Comparison of ENCODE assay signal across 16 cellular contexts in the genomic region with DNA sequence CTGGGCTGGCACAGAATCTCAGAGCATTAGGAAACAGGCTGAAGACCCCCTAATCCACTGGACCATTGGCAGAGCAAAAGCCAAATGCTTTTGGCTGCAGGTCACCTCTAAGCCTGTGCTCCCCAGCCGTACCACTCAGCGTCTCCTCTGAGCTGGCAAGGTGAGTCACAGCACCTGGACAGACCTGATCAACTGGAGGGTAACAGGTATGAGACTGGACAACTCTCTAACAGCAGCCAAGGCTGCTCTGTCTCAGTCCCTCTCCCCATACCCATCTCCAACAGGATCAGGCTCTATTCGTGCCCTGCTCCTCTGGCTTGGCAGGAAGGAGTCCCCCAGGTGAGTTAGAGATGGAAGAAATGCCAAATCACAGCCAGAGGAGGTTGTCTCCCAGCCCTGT. TPM values are rescaled to one million over a fixed set of nuclear protein-coding genes. Genes with fewer than 3 reads are reported as not detected.
DNase-seq lines count a peak whose midpoint lies in the region; ATAC-seq, FAIRE-seq and TF ChIP-seq lines count a peak whose summit lies in the region.
"Had no signal": no experiment of that assay in that cellular context is flagged by ENCODE, and none has a peak within 500 bp of the region (broad histone marks: within the 10 kb centered on the region; RNA-seq: fewer than 3 reads in every experiment).

No MANE protein-coding gene starts in this region.

- POLR2A ChIA-PET in HepG2 (lab: Yijun Ruan, JAX): no interaction called here

- ATAC-seq in HepG2: no peak
- no peak for ATAC-seq in right lobe of liver

- H3K27me3 Mint-ChIP-seq in endodermal cell (ENCODE audit: insufficient read depth) (no peaks in the 10 kb centered on the region), neural crest cell (ENCODE audit: low read depth) (no peaks in the 10 kb centered on the region)

- TF ChIP-seq POLR2A in HepG2 (IDR thresholded peaks at IDR 0.05; ENCODE audit: insufficient read depth in 1 of 2, low read depth in 2 of 2, low read length in 2 of 2): no peak
- no peak for TF ChIP-seq POLR2A in right lobe of liver (IDR thresholded peaks at IDR 0.05)

- H3K27me3 ChIP-seq in HepG2 (ENCODE audit: control insufficient read depth in 1 of 2, insufficient read depth in 2 of 2, low read length in 2 of 2) (no peaks in the 10 kb centered on the region; a peak in 1 of 5 replicates), right lobe of liver (no peaks in the 10 kb centered on the region), endodermal cell (ENCODE audit: control insufficient read depth, insufficient read depth, low read length, poor library complexity, severe bottlenecking) (no peaks in the 10 kb centered on the region), right atrium auricular region (no peaks in the 10 kb centered on the region)
- H3K27me3 ChIP-seq: BLaER1 treated with 17β-estradiol and CSF1 and Interleukin-3, amounts not matched to agents 10 nM and 100 nM had no signal

- H3K9me3 Mint-ChIP-seq in endodermal cell (no peaks in the 10 kb centered on the region), neural crest cell (no peaks in the 10 kb centered on the region)

- peaks cover 16% of the 10 kb centered on the region for H3K4me1 ChIP-seq in HepG2 (ENCODE audit: insufficient read depth, low read length)
- H3K4me1 ChIP-seq in right lobe of liver: peaks cover 0 to 9% (median 0%) of the 10 kb centered on the region in 4 donors
- no peaks in the 10 kb centered on the region for H3K4me1 ChIP-seq in endodermal cell (ENCODE audit: control insufficient read depth, insufficient read depth, low read length)
- peaks cover 0 to 16% of the 10 kb centered on the region in 2 donors for H3K4me1 ChIP-seq in right atrium auricular region

- H3K4me1 Mint-ChIP-seq in endodermal cell (peaks cover 6% of the 10 kb centered on the region), neural crest cell (peaks cover 13% of the 10 kb centered on the region)

- no peak overlapping the region for H2AFZ ChIP-seq in HepG2 (ENCODE audit: low read length)

- no peak for DNase-seq in HepG2 (ENCODE audit: low spot score)
- DNase-seq in right lobe of liver: no peak
- peak; percentile 36 for DNase-seq in endodermal cell
- DNase-seq in neural crest cell (ENCODE audit: low read depth, low spot score): no peak
- no peak for DNase-seq in NCI-H446 treated with DMSO at 0.1 percent for 48 hours (lab: John Stamatoyannopoulos, UW)
- DNase-seq in right atrium auricular region (ENCODE audit: low spot score): no peak
- no peak for DNase-seq in T-helper 1 cell
- DNase-seq in NCI-H1048 (lab: John Stamatoyannopoulos, UW): no peak
- DNase-seq: 8988T, NCI-H1105, NCI-H1694 treated with DMSO at 0.1 percent for 48 hours, NCI-H345, NCI-H69, SHP77 had no signal

- no peak for FAIRE-seq in HepG2 (lab: Jason Lieb, UNC)
- FAIRE-seq: H1 had no signal

- peaks cover 24% of the 10 kb centered on the region for H3K79me2 ChIP-seq in HepG2 (ENCODE audit: insufficient read depth, low read length)

- H3K27ac ChIP-seq in HepG2 (ENCODE audit: extremely low read length, insufficient read depth, low read length) (no peak overlapping the region), right lobe of liver (no peak overlapping the region), endodermal cell (ENCODE audit: low read depth, low read length) (no peak overlapping the region), right atrium auricular region (no peak overlapping the region)
- H3K27ac ChIP-seq: BLaER1 treated with 17β-estradiol and CSF1 and Interleukin-3, amounts not matched to agents 10 nM and 100 nM had no signal

- H3K9ac ChIP-seq in HepG2 (ENCODE audit: insufficient read depth, low read depth, low read length) (no peak overlapping the region), endodermal cell (ENCODE audit: extremely low read depth, low read length, poor library complexity, severe bottlenecking) (no peak overlapping the region)
- H3K9ac ChIP-seq: BLaER1 treated with 17β-estradiol and CSF1 and Interleukin-3, amounts not matched to agents 10 nM and 100 nM had no signal

- TF ChIP-seq EP300 in HepG2 (IDR thresholded peaks at IDR 0.05; ENCODE audit: low read depth in 2 of 2, low read length in 2 of 2) (no peak), HepG2 (CRISPR knock-in tag; IDR thresholded peaks at IDR 0.05; ENCODE audit: borderline replicate concordance) (no peak)

- 94% methylated on average over 3 of the region's 3 CpGs for WGBS in HepG2 (ENCODE audit: low lambda C conversion rate)
- 83% methylated on average over 1 of the region's 3 CpGs for WGBS in right lobe of liver (ENCODE audit: insufficient coverage, low coverage, low lambda C conversion rate, missing lambda C conversion rate)
- 94 to 100% methylated on average over 2 to 3 of the region's 3 CpGs for WGBS in endodermal cell (ENCODE audit: insufficient coverage in 1 of 2, insufficient read length in 1 of 2), 2 experiments

- H4K20me1 ChIP-seq in HepG2 (ENCODE audit: insufficient read depth, low read length): 0 out of 2 replicates have a peak, but pooled peaks cover 5% of the 10 kb centered on the region

- TF ChIP-seq CTCF in HepG2 (CRISPR knock-in tag; IDR thresholded peaks at IDR 0.05) (no peak), right lobe of liver (IDR thresholded peaks at IDR 0.05) (no peak), endodermal cell (conservative IDR thresholded peaks at IDR 0.05) (no peak), neural crest cell (conservative IDR thresholded peaks at IDR 0.05) (no peak), right atrium auricular region (IDR thresholded peaks at IDR 0.05) (no peak)

- no peak for TF ChIP-seq RAD21 in HepG2 (CRISPR knock-in tag; IDR thresholded peaks at IDR 0.05)

- H3K4me3 Mint-ChIP-seq in endodermal cell (no peak overlapping the region), neural crest cell (peak overlapping the region; percentile 61)

- H3K36me3 Mint-ChIP-seq in endodermal cell (ENCODE audit: low read depth): peaks cover 40% of the 10 kb centered on the region
- H3K36me3 Mint-ChIP-seq in neural crest cell (ENCODE audit: low read depth): no peaks in the 10 kb centered on the region

- H3K36me3 ChIP-seq in HepG2 (replicated peaks in 1 of 2; ENCODE audit: control insufficient read depth in 1 of 2, insufficient read depth in 2 of 2, low read length in 2 of 2) (peaks cover 11 to 59% of the 10 kb centered on the region in 2 experiments), right lobe of liver (peaks cover 0 to 38% (median 8%) of the 10 kb centered on the region in 4 donors), endodermal cell (ENCODE audit: control insufficient read depth, insufficient read depth, low read length) (peaks cover 67% of the 10 kb centered on the region), right atrium auricular region (peaks cover 51% of the 10 kb centered on the region)

- CTCF ChIA-PET in HepG2 (lab: Yijun Ruan, JAX; ENCODE audit: low intra/inter-chr PET ratio, low total read pairs): no interaction called here

- in situ Hi-C loops in HepG2 (cut with HindIII; ENCODE audit: extremely low pct_ligation_motif_present, low pct_unique_long_range_greater_than_20kb): no loop called here

- no peak overlapping the region for H3K4me2 ChIP-seq in HepG2 (ENCODE audit: low read depth, low read length)
- H3K4me2 ChIP-seq: BLaER1 treated with 17β-estradiol and CSF1 and Interleukin-3, amounts not matched to agents 10 nM and 100 nM had no signal

- H3K4me3 ChIP-seq in HepG2 (replicated peaks in 1 of 3; ENCODE audit: insufficient read depth in 1 of 3, low read depth in 2 of 3, low read length in 3 of 3) (no peak overlapping the region), right lobe of liver (no peak overlapping the region), endodermal cell (ENCODE audit: low read length) (no peak overlapping the region), right atrium auricular region (no peak overlapping the region)
- H3K4me3 ChIP-seq: BLaER1 treated with 17β-estradiol and CSF1 and Interleukin-3, amounts not matched to agents 10 nM and 100 nM had no signal

- no peak overlapping the region for H3K27ac Mint-ChIP-seq in endodermal cell
- no peak overlapping the region for H3K27ac Mint-ChIP-seq in neural crest cell (ENCODE audit: unreplicated experiment)

- no TSS peak for BruUV-seq in HepG2 (replicated peaks; lab: Mats Ljungman, UMichigan)

- intact Hi-C loops in HepG2 (cut with micrococcal nuclease; ENCODE audit: unreplicated experiment) (no loop called here), right lobe of liver (cut with DNase I) (no loop called here)

- no peaks in the 10 kb centered on the region for H3K9me3 ChIP-seq in HepG2 (ENCODE audit: low read length)
- H3K9me3 ChIP-seq in right lobe of liver: no peaks in the 10 kb centered on the region
- no peaks in the 10 kb centered on the region for H3K9me3 ChIP-seq in endodermal cell (ENCODE audit: control insufficient read depth, low read length)
- no peaks in the 10 kb centered on the region for H3K9me3 ChIP-seq in right atrium auricular region
- H3K9me3 ChIP-seq: BLaER1 treated with 17β-estradiol and CSF1 and Interleukin-3, amounts not matched to agents 10 nM and 100 nM had no signal

RNA-seq across cellular contexts. Expression of gene GOLGA2, which starts 4.7 kb away (rescaled TPM):
- total RNA-seq in HepG2 (2016; rRNA removed; fragmentation: Illumina TruSeq; extraction: Trizol) (35.4 and 45.8 TPM in 2 replicates), right lobe of liver (10 to 100 TPM; 25.0 to 53.0 (median 35.5) TPM), endodermal cell (100 to 1,000 TPM in 1 of 2 donors, 10 to 100 TPM in 1; 91.9 to 101 TPM), neural crest cell (56.9 and 64.1 TPM in 2 replicates), right atrium auricular region (10 to 100 TPM; 83.3 to 91.6 TPM)
- 6.4 and 8.4 TPM in 2 replicates for total RNA-seq in HepG2 (2016; cell fraction: cytosol; rRNA removed; fragmentation: Illumina TruSeq; extraction: Trizol; ENCODE audit: low read depth)
- total RNA-seq in HepG2 (2016; cell fraction: insoluble cytoplasmic fraction; rRNA removed; fragmentation: Illumina TruSeq; extraction: Trizol): 31.1 and 49.9 TPM in 2 replicates
- total RNA-seq in HepG2 (2016; cell fraction: membrane; rRNA removed; fragmentation: Illumina TruSeq; extraction: Trizol): 10.9 and 13.1 TPM in 2 replicates
- 42.8 and 46.0 TPM in 2 replicates for total RNA-seq in HepG2 (2016; cell fraction: nucleus; rRNA removed; fragmentation: Illumina TruSeq; extraction: Trizol)
- polyA plus RNA-seq in HepG2 (2011; rRNA removed): 43.0 and 45.3 TPM in 2 replicates
- polyA plus RNA-seq in HepG2 (2011; cell fraction: cytosol; rRNA removed): 21.2 and 23.8 TPM in 2 replicates
- 61.8 and 75.6 TPM in 2 replicates for polyA plus RNA-seq in HepG2 (2011; cell fraction: nucleus; rRNA removed)
- polyA plus RNA-seq in HepG2 (2012): 38.1 and 47.2 TPM in 2 replicates
- polyA plus RNA-seq in HepG2 (2016; cell fraction: cytosol; fragmentation: Illumina TruSeq; extraction: Trizol; ENCODE audit: low read depth): 2.0 and 2.7 TPM in 2 replicates
- 30.5 and 39.7 TPM in 2 replicates for polyA plus RNA-seq in HepG2 (2016; cell fraction: insoluble cytoplasmic fraction; fragmentation: Illumina TruSeq; extraction: Trizol; ENCODE audit: low read depth)
- polyA plus RNA-seq in HepG2 (2016; cell fraction: membrane; fragmentation: Illumina TruSeq; extraction: Trizol; ENCODE audit: low read depth): 4.6 and 5.4 TPM in 2 replicates
- 113 and 115 TPM in 2 replicates for polyA plus RNA-seq in HepG2 (2016; cell fraction: nucleus; fragmentation: Illumina TruSeq; extraction: Trizol; ENCODE audit: insufficient read depth, low read depth)
- polyA minus RNA-seq in HepG2 (2011; rRNA and poly(A)+ RNA removed; ENCODE audit: low replicate concordance): 35.4 and 37.7 TPM in 2 replicates
- polyA minus RNA-seq in HepG2 (2011; cell fraction: cytosol; rRNA and poly(A)+ RNA removed): 20.2 and 23.6 TPM in 2 replicates
- polyA minus RNA-seq in HepG2 (2011; cell fraction: nucleus; rRNA and poly(A)+ RNA removed): 62.4 and 64.2 TPM in 2 replicates
- 50.7 TPM for polyA plus RNA-seq in endodermal cell (2013, experiment 1 of 2)
- polyA plus RNA-seq in endodermal cell (2013, experiment 2 of 2): 43.8 TPM

RNA-seq across cellular contexts. Expression of gene SWI5, which starts 5.0 kb away (rescaled TPM):
- 39.2 and 46.5 TPM in 2 replicates for total RNA-seq in HepG2 (2016; rRNA removed; fragmentation: Illumina TruSeq; extraction: Trizol)
- total RNA-seq in HepG2 (2016; cell fraction: cytosol; rRNA removed; fragmentation: Illumina TruSeq; extraction: Trizol; ENCODE audit: low read depth): 10.4 and 11.6 TPM in 2 replicates
- total RNA-seq in HepG2 (2016; cell fraction: insoluble cytoplasmic fraction; rRNA removed; fragmentation: Illumina TruSeq; extraction: Trizol): 42.5 and 47.8 TPM in 2 replicates
- total RNA-seq in HepG2 (2016; cell fraction: membrane; rRNA removed; fragmentation: Illumina TruSeq; extraction: Trizol): 25.1 and 25.9 TPM in 2 replicates
- total RNA-seq in HepG2 (2016; cell fraction: nucleus; rRNA removed; fragmentation: Illumina TruSeq; extraction: Trizol): 15.1 and 18.1 TPM in 2 replicates
- polyA plus RNA-seq in HepG2 (2011; rRNA removed): 41.0 and 48.7 TPM in 2 replicates
- 45.9 and 57.9 TPM in 2 replicates for polyA plus RNA-seq in HepG2 (2011; cell fraction: cytosol; rRNA removed)
- 18.6 and 19.1 TPM in 2 replicates for polyA plus RNA-seq in HepG2 (2011; cell fraction: nucleus; rRNA removed)
- polyA plus RNA-seq in HepG2 (2012): 22.3 and 22.7 TPM in 2 replicates
- polyA plus RNA-seq in HepG2 (2016; cell fraction: cytosol; fragmentation: Illumina TruSeq; extraction: Trizol; ENCODE audit: low read depth): 16.0 and 21.0 TPM in 2 replicates
- 58.7 and 61.9 TPM in 2 replicates for polyA plus RNA-seq in HepG2 (2016; cell fraction: insoluble cytoplasmic fraction; fragmentation: Illumina TruSeq; extraction: Trizol; ENCODE audit: low read depth)
- 28.9 and 29.7 TPM in 2 replicates for polyA plus RNA-seq in HepG2 (2016; cell fraction: membrane; fragmentation: Illumina TruSeq; extraction: Trizol; ENCODE audit: low read depth)
- polyA plus RNA-seq in HepG2 (2016; cell fraction: nucleus; fragmentation: Illumina TruSeq; extraction: Trizol; ENCODE audit: insufficient read depth, low read depth): 30.7 and 35.4 TPM in 2 replicates
- 15.4 and 63.7 TPM in 2 replicates for polyA minus RNA-seq in HepG2 (2011; rRNA and poly(A)+ RNA removed; ENCODE audit: low replicate concordance)
- polyA minus RNA-seq in HepG2 (2011; cell fraction: cytosol; rRNA and poly(A)+ RNA removed): 4.9 and 5.7 TPM in 2 replicates
- 6.8 and 9.6 TPM in 2 replicates for polyA minus RNA-seq in HepG2 (2011; cell fraction: nucleus; rRNA and poly(A)+ RNA removed)
- total RNA-seq in right lobe of liver: 10 to 100 TPM; 10.8 to 17.3 (median 14.3) TPM
- total RNA-seq in endodermal cell: 10 to 100 TPM; 33.4 to 46.9 TPM
- polyA plus RNA-seq in endodermal cell (2013, experiment 1 of 2): 27.5 TPM
- 28.4 TPM for polyA plus RNA-seq in endodermal cell (2013, experiment 2 of 2)
- total RNA-seq in neural crest cell: 17.1 and 20.7 TPM in 2 replicates
- total RNA-seq in right atrium auricular region: 10 to 100 TPM; 21.5 to 23.0 TPM

RNA-seq across cellular contexts. Expression of gene TRUB2, which starts 51.1 kb away (rescaled TPM):
- total RNA-seq in HepG2 (2016; rRNA removed; fragmentation: Illumina TruSeq; extraction: Trizol) (41.2 and 57.8 TPM in 2 replicates), right lobe of liver (10 to 100 TPM; 16.7 to 35.5 (median 24.5) TPM), endodermal cell (10 to 100 TPM; 30.6 to 31.8 TPM), neural crest cell (33.4 and 35.0 TPM in 2 replicates), right atrium auricular region (10 to 100 TPM in 1 of 2 donors, 1 to 10 TPM in 1; 9.3 to 10.2 TPM)
- 10.4 and 12.1 TPM in 2 replicates for total RNA-seq in HepG2 (2016; cell fraction: cytosol; rRNA removed; fragmentation: Illumina TruSeq; extraction: Trizol; ENCODE audit: low read depth)
- total RNA-seq in HepG2 (2016; cell fraction: insoluble cytoplasmic fraction; rRNA removed; fragmentation: Illumina TruSeq; extraction: Trizol): 45.4 and 61.4 TPM in 2 replicates
- 14.0 and 15.7 TPM in 2 replicates for total RNA-seq in HepG2 (2016; cell fraction: membrane; rRNA removed; fragmentation: Illumina TruSeq; extraction: Trizol)
- 16.3 and 19.3 TPM in 2 replicates for total RNA-seq in HepG2 (2016; cell fraction: nucleus; rRNA removed; fragmentation: Illumina TruSeq; extraction: Trizol)
- 22.3 and 26.5 TPM in 2 replicates for polyA plus RNA-seq in HepG2 (2011; rRNA removed)
- polyA plus RNA-seq in HepG2 (2011; cell fraction: cytosol; rRNA removed): 15.5 and 18.8 TPM in 2 replicates
- polyA plus RNA-seq in HepG2 (2011; cell fraction: nucleus; rRNA removed): 10.4 and 11.9 TPM in 2 replicates
- 17.0 and 18.3 TPM in 2 replicates for polyA plus RNA-seq in HepG2 (2012)
- polyA plus RNA-seq in HepG2 (2016; cell fraction: cytosol; fragmentation: Illumina TruSeq; extraction: Trizol; ENCODE audit: low read depth): 8.5 and 10.6 TPM in 2 replicates
- 47.4 and 47.7 TPM in 2 replicates for polyA plus RNA-seq in HepG2 (2016; cell fraction: insoluble cytoplasmic fraction; fragmentation: Illumina TruSeq; extraction: Trizol; ENCODE audit: low read depth)
- polyA plus RNA-seq in HepG2 (2016; cell fraction: membrane; fragmentation: Illumina TruSeq; extraction: Trizol; ENCODE audit: low read depth): 9.1 and 10.5 TPM in 2 replicates
- polyA plus RNA-seq in HepG2 (2016; cell fraction: nucleus; fragmentation: Illumina TruSeq; extraction: Trizol; ENCODE audit: insufficient read depth, low read depth): 23.3 and 26.5 TPM in 2 replicates
- polyA minus RNA-seq in HepG2 (2011; rRNA and poly(A)+ RNA removed; ENCODE audit: low replicate concordance): 28.6 and 113 TPM in 2 replicates
- polyA minus RNA-seq in HepG2 (2011; cell fraction: cytosol; rRNA and poly(A)+ RNA removed): 18.2 and 21.4 TPM in 2 replicates
- polyA minus RNA-seq in HepG2 (2011; cell fraction: nucleus; rRNA and poly(A)+ RNA removed): 12.0 and 13.4 TPM in 2 replicates
- 18.5 TPM for polyA plus RNA-seq in endodermal cell (2013, experiment 1 of 2)
- polyA plus RNA-seq in endodermal cell (2013, experiment 2 of 2): 18.1 TPM

RNA-seq across cellular contexts. Expression of gene COQ4, which starts 51.5 kb away (rescaled TPM):
- total RNA-seq in HepG2 (2016; rRNA removed; fragmentation: Illumina TruSeq; extraction: Trizol): 16.2 and 26.1 TPM in 2 replicates
- total RNA-seq in HepG2 (2016; cell fraction: cytosol; rRNA removed; fragmentation: Illumina TruSeq; extraction: Trizol; ENCODE audit: low read depth): 11.9 and 18.5 TPM in 2 replicates
- 14.1 and 27.2 TPM in 2 replicates for total RNA-seq in HepG2 (2016; cell fraction: insoluble cytoplasmic fraction; rRNA removed; fragmentation: Illumina TruSeq; extraction: Trizol)
- 20.4 and 27.0 TPM in 2 replicates for total RNA-seq in HepG2 (2016; cell fraction: membrane; rRNA removed; fragmentation: Illumina TruSeq; extraction: Trizol)
- total RNA-seq in HepG2 (2016; cell fraction: nucleus; rRNA removed; fragmentation: Illumina TruSeq; extraction: Trizol): 19.9 and 21.8 TPM in 2 replicates
- 36.0 and 37.5 TPM in 2 replicates for polyA plus RNA-seq in HepG2 (2011; rRNA removed)
- 22.7 and 32.6 TPM in 2 replicates for polyA plus RNA-seq in HepG2 (2011; cell fraction: cytosol; rRNA removed)
- polyA plus RNA-seq in HepG2 (2011; cell fraction: nucleus; rRNA removed): 80.9 and 82.1 TPM in 2 replicates
- polyA plus RNA-seq in HepG2 (2012): 17.6 and 19.0 TPM in 2 replicates
- 18.0 and 23.7 TPM in 2 replicates for polyA plus RNA-seq in HepG2 (2016; cell fraction: cytosol; fragmentation: Illumina TruSeq; extraction: Trizol; ENCODE audit: low read depth)
- polyA plus RNA-seq in HepG2 (2016; cell fraction: insoluble cytoplasmic fraction; fragmentation: Illumina TruSeq; extraction: Trizol; ENCODE audit: low read depth): 17.7 and 21.6 TPM in 2 replicates
- 21.8 and 28.2 TPM in 2 replicates for polyA plus RNA-seq in HepG2 (2016; cell fraction: membrane; fragmentation: Illumina TruSeq; extraction: Trizol; ENCODE audit: low read depth)
- 60.0 and 62.1 TPM in 2 replicates for polyA plus RNA-seq in HepG2 (2016; cell fraction: nucleus; fragmentation: Illumina TruSeq; extraction: Trizol; ENCODE audit: insufficient read depth, low read depth)
- 45.1 and 143 TPM in 2 replicates for polyA minus RNA-seq in HepG2 (2011; rRNA and poly(A)+ RNA removed; ENCODE audit: low replicate concordance)
- 10.4 and 12.0 TPM in 2 replicates for polyA minus RNA-seq in HepG2 (2011; cell fraction: cytosol; rRNA and poly(A)+ RNA removed)
- polyA minus RNA-seq in HepG2 (2011; cell fraction: nucleus; rRNA and poly(A)+ RNA removed): 38.2 and 49.6 TPM in 2 replicates
- 10 to 100 TPM; 22.3 to 67.5 (median 30.3) TPM for total RNA-seq in right lobe of liver
- total RNA-seq in endodermal cell: 10 to 100 TPM; 48.1 to 50.7 TPM
- polyA plus RNA-seq in endodermal cell (2013, experiment 1 of 2): 41.9 TPM
- polyA plus RNA-seq in endodermal cell (2013, experiment 2 of 2): 34.3 TPM
- 50.8 and 51.0 TPM in 2 replicates for total RNA-seq in neural crest cell
- total RNA-seq in right atrium auricular region: 10 to 100 TPM; 31.4 to 33.6 TPM
